1 cellular context compared by ENCODE assay signal in the genomic region with DNA sequence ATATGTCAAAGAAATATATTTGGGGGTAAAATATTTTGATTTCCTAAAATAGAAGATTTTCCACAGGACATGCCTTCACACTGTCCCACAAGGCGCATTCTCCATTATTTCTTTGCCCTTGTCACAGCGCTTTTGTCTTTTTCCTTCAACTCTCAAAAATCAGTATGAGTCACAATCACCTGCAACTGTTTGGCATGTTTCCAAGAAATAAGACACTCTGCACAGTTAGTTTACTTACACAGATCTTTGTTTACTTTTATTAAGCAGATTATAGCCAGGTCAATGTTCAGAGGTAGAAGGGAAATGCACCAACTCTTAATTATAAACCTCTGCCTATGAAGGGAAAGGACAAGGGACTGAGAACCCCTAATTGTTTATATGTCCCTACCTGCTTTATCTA.
TF ChIP-seq lines count a peak whose summit lies in the region.

No MANE protein-coding gene starts in this region.

TF ChIP-seq in K562, 482 proteins besides CTCF, POLR2A, EP300 and RAD21 (continued from another document and continues in another):
- TF ChIP-seq, protein P1, sequence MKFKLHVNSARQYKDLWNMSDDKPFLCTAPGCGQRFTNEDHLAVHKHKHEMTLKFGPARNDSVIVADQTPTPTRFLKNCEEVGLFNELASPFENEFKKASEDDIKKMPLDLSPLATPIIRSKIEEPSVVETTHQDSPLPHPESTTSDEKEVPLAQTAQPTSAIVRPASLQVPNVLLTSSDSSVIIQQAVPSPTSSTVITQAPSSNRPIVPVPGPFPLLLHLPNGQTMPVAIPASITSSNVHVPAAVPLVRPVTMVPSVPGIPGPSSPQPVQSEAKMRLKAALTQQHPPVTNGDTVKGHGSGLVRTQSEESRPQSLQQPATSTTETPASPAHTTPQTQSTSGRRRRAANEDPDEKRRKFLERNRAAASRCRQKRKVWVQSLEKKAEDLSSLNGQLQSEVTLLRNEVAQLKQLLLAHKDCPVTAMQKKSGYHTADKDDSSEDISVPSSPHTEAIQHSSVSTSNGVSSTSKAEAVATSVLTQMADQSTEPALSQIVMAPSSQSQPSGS (CRISPR knock-in tag; IDR thresholded peaks at IDR 0.05): no peak
- TF ChIP-seq KDM1A (IDR thresholded peaks at IDR 0.05) (no peak), PHF8 (IDR thresholded peaks at IDR 0.05; ENCODE audit: borderline replicate concordance, low read length) (no peak), SMARCA4 (IDR thresholded peaks at IDR 0.05) (peak; percentile 56), BDP1 (IDR thresholded peaks at IDR 0.05; ENCODE audit: insufficient read depth, insufficient read length) (no peak), RCOR1 (IDR thresholded peaks at IDR 0.05; ENCODE audit: borderline replicate concordance in 1 of 2, low read depth in 2 of 2, low read length in 2 of 2) (peak in 1 of 2 experiments; percentile 41; a peak in 1 of 4 replicates), ZNF707 (CRISPR knock-in tag; conservative IDR thresholded peaks at IDR 0.05) (no peak), JUND (IDR thresholded peaks at IDR 0.05; ENCODE audit: borderline replicate concordance, low read depth, low read length) (peak; percentile 90), JUND (tag; IDR thresholded peaks at IDR 0.05; ENCODE audit: borderline replicate concordance, low read depth, low read length) (peak; percentile 85; the same call in 2 of the 3 replicates), RBM22 (IDR thresholded peaks at IDR 0.05; ENCODE audit: low read depth, low read length, poor library complexity, severe bottlenecking) (no peak), GATA2 (CRISPR knock-in tag; IDR thresholded peaks at IDR 0.05) (no peak), ERF (CRISPR knock-in tag; IDR thresholded peaks at IDR 0.05) (no peak), XRCC5 (IDR thresholded peaks at IDR 0.05; ENCODE audit: low read depth, low read length) (no peak), BRCA1 (IDR thresholded peaks at IDR 0.05) (no peak), BRCA1 (CRISPR knock-in tag; IDR thresholded peaks at IDR 0.05) (no peak), JUN (IDR thresholded peaks at IDR 0.05; ENCODE audit: borderline replicate concordance, low read depth, low read length) (peak; percentile 72), JUN (CRISPR knock-in tag; IDR thresholded peaks at IDR 0.05; ENCODE audit: borderline replicate concordance) (no peak), ZNF146 (CRISPR knock-in tag; IDR thresholded peaks at IDR 0.05; ENCODE audit: unreplicated experiment) (no peak), NEUROD1 (IDR thresholded peaks at IDR 0.05; ENCODE audit: borderline replicate concordance, low read depth, low read length, partially characterized antibody) (no peak), ELF4 (CRISPR knock-in tag; IDR thresholded peaks at IDR 0.05) (no peak), SIRT6 (IDR thresholded peaks at IDR 0.05; ENCODE audit: low read depth, low read length) (no peak), HNRNPUL1 (IDR thresholded peaks at IDR 0.05; ENCODE audit: low read length) (no peak), FOS (IDR thresholded peaks at IDR 0.05; ENCODE audit: extremely low read depth, insufficient read length) (no peak), CSDE1 (IDR thresholded peaks at IDR 0.05) (no peak), HOXB6 (CRISPR knock-in tag; IDR thresholded peaks at IDR 0.05; ENCODE audit: borderline replicate concordance) (no peak), FOXP1 (CRISPR knock-in tag; IDR thresholded peaks at IDR 0.05) (no peak), POLR2G (IDR thresholded peaks at IDR 0.05; ENCODE audit: low read depth, low read length) (no peak)
- TF ChIP-seq, protein P2, sequence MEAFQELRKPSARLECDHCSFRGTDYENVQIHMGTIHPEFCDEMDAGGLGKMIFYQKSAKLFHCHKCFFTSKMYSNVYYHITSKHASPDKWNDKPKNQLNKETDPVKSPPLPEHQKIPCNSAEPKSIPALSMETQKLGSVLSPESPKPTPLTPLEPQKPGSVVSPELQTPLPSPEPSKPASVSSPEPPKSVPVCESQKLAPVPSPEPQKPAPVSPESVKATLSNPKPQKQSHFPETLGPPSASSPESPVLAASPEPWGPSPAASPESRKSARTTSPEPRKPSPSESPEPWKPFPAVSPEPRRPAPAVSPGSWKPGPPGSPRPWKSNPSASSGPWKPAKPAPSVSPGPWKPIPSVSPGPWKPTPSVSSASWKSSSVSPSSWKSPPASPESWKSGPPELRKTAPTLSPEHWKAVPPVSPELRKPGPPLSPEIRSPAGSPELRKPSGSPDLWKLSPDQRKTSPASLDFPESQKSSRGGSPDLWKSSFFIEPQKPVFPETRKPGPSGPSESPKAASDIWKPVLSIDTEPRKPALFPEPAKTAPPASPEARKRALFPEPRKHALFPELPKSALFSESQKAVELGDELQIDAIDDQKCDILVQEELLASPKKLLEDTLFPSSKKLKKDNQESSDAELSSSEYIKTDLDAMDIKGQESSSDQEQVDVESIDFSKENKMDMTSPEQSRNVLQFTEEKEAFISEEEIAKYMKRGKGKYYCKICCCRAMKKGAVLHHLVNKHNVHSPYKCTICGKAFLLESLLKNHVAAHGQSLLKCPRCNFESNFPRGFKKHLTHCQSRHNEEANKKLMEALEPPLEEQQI (IDR thresholded peaks at IDR 0.05): no peak
- TF ChIP-seq, protein P3, sequence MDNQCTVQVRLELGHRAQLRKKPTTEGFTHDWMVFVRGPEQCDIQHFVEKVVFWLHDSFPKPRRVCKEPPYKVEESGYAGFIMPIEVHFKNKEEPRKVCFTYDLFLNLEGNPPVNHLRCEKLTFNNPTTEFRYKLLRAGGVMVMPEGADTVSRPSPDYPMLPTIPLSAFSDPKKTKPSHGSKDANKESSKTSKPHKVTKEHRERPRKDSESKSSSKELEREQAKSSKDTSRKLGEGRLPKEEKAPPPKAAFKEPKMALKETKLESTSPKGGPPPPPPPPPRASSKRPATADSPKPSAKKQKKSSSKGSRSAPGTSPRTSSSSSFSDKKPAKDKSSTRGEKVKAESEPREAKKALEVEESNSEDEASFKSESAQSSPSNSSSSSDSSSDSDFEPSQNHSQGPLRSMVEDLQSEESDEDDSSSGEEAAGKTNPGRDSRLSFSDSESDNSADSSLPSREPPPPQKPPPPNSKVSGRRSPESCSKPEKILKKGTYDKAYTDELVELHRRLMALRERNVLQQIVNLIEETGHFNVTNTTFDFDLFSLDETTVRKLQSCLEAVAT (IDR thresholded peaks at IDR 0.05): no peak
- TF ChIP-seq, protein P4, sequence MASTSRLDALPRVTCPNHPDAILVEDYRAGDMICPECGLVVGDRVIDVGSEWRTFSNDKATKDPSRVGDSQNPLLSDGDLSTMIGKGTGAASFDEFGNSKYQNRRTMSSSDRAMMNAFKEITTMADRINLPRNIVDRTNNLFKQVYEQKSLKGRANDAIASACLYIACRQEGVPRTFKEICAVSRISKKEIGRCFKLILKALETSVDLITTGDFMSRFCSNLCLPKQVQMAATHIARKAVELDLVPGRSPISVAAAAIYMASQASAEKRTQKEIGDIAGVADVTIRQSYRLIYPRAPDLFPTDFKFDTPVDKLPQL (IDR thresholded peaks at IDR 0.05; ENCODE audit: extremely low read depth, insufficient read length): no peak
- TF ChIP-seq, protein P5, sequence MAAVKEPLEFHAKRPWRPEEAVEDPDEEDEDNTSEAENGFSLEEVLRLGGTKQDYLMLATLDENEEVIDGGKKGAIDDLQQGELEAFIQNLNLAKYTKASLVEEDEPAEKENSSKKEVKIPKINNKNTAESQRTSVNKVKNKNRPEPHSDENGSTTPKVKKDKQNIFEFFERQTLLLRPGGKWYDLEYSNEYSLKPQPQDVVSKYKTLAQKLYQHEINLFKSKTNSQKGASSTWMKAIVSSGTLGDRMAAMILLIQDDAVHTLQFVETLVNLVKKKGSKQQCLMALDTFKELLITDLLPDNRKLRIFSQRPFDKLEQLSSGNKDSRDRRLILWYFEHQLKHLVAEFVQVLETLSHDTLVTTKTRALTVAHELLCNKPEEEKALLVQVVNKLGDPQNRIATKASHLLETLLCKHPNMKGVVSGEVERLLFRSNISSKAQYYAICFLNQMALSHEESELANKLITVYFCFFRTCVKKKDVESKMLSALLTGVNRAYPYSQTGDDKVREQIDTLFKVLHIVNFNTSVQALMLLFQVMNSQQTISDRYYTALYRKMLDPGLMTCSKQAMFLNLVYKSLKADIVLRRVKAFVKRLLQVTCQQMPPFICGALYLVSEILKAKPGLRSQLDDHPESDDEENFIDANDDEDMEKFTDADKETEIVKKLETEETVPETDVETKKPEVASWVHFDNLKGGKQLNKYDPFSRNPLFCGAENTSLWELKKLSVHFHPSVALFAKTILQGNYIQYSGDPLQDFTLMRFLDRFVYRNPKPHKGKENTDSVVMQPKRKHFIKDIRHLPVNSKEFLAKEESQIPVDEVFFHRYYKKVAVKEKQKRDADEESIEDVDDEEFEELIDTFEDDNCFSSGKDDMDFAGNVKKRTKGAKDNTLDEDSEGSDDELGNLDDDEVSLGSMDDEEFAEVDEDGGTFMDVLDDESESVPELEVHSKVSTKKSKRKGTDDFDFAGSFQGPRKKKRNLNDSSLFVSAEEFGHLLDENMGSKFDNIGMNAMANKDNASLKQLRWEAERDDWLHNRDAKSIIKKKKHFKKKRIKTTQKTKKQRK (IDR thresholded peaks at IDR 0.05; ENCODE audit: borderline replicate concordance, low read depth, low read length): no peak
- TF ChIP-seq, protein P6, sequence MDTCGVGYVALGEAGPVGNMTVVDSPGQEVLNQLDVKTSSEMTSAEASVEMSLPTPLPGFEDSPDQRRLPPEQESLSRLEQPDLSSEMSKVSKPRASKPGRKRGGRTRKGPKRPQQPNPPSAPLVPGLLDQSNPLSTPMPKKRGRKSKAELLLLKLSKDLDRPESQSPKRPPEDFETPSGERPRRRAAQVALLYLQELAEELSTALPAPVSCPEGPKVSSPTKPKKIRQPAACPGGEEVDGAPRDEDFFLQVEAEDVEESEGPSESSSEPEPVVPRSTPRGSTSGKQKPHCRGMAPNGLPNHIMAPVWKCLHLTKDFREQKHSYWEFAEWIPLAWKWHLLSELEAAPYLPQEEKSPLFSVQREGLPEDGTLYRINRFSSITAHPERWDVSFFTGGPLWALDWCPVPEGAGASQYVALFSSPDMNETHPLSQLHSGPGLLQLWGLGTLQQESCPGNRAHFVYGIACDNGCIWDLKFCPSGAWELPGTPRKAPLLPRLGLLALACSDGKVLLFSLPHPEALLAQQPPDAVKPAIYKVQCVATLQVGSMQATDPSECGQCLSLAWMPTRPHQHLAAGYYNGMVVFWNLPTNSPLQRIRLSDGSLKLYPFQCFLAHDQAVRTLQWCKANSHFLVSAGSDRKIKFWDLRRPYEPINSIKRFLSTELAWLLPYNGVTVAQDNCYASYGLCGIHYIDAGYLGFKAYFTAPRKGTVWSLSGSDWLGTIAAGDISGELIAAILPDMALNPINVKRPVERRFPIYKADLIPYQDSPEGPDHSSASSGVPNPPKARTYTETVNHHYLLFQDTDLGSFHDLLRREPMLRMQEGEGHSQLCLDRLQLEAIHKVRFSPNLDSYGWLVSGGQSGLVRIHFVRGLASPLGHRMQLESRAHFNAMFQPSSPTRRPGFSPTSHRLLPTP (IDR thresholded peaks at IDR 0.05; ENCODE audit: borderline replicate concordance, extremely low read depth, insufficient read length): no peak
- TF ChIP-seq, protein P7, sequence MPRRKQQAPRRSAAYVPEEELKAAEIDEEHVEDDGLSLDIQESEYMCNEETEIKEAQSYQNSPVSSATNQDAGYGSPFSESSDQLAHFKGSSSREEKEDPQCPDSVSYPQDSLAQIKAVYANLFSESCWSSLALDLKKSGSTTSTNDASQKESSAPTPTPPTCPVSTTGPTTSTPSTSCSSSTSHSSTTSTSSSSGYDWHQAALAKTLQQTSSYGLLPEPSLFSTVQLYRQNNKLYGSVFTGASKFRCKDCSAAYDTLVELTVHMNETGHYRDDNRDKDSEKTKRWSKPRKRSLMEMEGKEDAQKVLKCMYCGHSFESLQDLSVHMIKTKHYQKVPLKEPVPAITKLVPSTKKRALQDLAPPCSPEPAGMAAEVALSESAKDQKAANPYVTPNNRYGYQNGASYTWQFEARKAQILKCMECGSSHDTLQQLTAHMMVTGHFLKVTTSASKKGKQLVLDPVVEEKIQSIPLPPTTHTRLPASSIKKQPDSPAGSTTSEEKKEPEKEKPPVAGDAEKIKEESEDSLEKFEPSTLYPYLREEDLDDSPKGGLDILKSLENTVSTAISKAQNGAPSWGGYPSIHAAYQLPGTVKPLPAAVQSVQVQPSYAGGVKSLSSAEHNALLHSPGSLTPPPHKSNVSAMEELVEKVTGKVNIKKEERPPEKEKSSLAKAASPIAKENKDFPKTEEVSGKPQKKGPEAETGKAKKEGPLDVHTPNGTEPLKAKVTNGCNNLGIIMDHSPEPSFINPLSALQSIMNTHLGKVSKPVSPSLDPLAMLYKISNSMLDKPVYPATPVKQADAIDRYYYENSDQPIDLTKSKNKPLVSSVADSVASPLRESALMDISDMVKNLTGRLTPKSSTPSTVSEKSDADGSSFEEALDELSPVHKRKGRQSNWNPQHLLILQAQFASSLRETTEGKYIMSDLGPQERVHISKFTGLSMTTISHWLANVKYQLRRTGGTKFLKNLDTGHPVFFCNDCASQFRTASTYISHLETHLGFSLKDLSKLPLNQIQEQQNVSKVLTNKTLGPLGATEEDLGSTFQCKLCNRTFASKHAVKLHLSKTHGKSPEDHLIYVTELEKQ (CRISPR knock-in tag; IDR thresholded peaks at IDR 0.05): no peak
- TF ChIP-seq, protein P8, sequence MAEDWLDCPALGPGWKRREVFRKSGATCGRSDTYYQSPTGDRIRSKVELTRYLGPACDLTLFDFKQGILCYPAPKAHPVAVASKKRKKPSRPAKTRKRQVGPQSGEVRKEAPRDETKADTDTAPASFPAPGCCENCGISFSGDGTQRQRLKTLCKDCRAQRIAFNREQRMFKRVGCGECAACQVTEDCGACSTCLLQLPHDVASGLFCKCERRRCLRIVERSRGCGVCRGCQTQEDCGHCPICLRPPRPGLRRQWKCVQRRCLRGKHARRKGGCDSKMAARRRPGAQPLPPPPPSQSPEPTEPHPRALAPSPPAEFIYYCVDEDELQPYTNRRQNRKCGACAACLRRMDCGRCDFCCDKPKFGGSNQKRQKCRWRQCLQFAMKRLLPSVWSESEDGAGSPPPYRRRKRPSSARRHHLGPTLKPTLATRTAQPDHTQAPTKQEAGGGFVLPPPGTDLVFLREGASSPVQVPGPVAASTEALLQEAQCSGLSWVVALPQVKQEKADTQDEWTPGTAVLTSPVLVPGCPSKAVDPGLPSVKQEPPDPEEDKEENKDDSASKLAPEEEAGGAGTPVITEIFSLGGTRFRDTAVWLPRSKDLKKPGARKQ (CRISPR knock-in tag; IDR thresholded peaks at IDR 0.05): no peak
- TF ChIP-seq, protein P9, sequence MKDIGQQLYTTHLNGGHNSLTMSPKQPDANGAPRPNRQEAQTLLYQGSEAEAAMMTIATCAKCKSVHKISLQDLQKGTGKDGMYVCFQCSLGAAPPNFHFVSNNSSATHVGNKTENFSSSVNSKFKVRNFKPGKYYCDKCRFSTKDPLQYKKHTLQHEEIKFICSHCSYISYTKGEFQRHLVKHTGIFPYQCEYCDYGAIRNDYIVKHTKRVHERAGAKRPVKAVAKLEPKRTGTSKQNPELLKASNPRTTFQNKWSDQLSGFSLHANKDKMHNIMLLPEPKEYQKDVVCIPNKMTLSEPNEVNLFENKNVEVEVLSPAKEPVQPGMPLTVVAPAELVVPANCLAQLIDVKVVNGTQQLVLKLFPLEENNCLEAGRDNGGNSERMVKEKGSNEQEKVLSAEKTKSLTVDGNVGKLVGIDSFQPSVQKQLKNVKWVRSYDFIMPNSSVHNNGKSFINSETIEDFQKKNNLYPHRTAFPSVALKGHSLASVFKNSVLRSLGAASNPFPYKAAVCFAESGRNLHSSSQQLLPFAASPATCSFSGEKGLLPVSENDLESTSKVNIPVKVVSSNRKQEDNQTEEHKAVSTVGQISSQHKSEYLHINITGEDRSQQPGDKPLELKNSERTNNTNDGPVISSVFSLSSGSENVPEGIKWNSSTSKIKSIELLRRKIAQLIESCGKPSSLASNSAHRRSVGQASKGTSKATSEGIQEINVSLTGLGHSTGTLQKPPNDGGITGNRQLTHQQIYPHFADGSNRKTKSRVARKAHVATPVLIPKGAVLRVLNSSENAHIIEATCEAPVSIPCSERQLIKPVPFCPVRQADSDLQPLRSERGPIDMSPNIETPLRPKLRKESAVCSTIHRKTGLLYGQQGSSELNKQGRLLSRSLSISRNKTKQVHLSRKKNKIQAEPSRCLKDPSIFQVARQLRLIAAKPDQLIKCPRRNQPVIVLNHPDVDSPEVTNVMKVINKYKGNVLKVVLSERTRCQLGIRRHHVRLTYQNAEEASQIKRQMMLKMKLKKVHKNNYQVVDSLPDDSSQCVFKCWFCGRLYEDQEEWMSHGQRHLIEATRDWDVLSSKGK (CRISPR knock-in tag; IDR thresholded peaks at IDR 0.05): no peak
